In the genomic region with DNA sequence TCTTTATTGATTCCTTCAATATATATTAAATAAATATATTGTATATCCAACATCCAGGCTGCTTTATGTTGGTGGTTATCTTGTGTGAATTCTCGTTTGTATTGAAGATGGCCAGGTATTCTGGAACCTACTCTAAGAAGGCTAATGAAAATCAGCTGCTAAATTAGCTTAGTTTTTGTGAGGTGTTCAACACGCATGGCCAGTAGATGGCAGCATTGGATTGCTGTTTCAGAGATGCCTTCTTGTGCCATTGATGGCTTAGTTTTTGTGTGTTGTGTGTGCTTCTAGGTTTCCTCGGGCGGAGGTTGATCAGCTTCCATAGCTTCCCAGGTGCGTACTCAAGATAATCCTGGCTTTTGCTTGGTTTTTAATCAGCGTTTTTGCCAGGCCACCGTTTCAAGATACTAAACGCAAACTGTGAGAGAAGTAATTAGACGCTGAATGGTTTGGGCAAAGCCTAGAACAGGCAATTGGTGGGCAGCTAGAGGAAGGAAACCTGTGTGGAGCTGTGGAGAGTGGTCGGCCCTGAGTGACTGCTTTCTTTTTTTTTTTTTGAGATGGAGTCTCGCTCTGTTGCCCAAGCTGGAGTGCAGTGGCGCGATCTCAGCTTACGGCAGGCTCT, we compare ENCODE assay signal across 8 cellular contexts. TPM values are rescaled to one million over a fixed set of nuclear protein-coding genes. Genes with fewer than 3 reads are reported as not detected.
A peak's percentile ranks its signal among the peaks of the same experiment; 100 is the strongest.
DNase-seq lines count a peak whose midpoint lies in the region; ATAC-seq and TF ChIP-seq lines count a peak whose summit lies in the region.

No MANE protein-coding gene starts in this region.

- in situ Hi-C loops in HAP-1 (cut with MboI; ENCODE audit: low sequenced_read_pairs): loop anchor here (10.0 kb wide), 1 partner anchor 614 kb away; no protein-coding TSS in a partner anchor

- H3K9ac ChIP-seq in SU-DHL-6 (ENCODE audit: low read length): no peak overlapping the region
- peak overlapping the region; percentile 49 for H3K9ac ChIP-seq in rectal smooth muscle tissue (ENCODE audit: low read length)

- intact Hi-C loops in heart left ventricle (cut with DNase I): loop anchor here in 9 of 10 donors (2.0 to 10.0 kb wide), 12 partner anchors 52 to 624 kb away; partner anchors contain the start of gene ELF2 (in 3 of the 9)

- H3K9me2 ChIP-seq in SU-DHL-6 (replicated peaks; ENCODE audit: insufficient read depth, low read length): no peaks in the 10 kb centered on the region

- H3K27ac ChIP-seq in SU-DHL-6 (ENCODE audit: low read depth, low read length) (no peak overlapping the region), heart left ventricle (peak overlapping the region in 2 of 12 donors; percentile 90 to 93), rectal smooth muscle tissue (ENCODE audit: low read depth, low read length) (no peak overlapping the region)

- peak; percentile 71 for DNase-seq in GDM1 (lab: John Stamatoyannopoulos, UW)
- DNase-seq in HAP-1 (ENCODE audit: low spot score in 2 of 2): peak; percentile 75 to 83
- peak; percentile 90 for DNase-seq in NAMALWA (ENCODE audit: low spot score)
- peak; percentile 29 for DNase-seq in activated naive CD8-positive, alpha-beta T cell treated with anti-CD3 and anti-CD28 coated beads, Interleukin-2, amount 50 U/mL, for 16 hours (ENCODE audit: low read depth, low spot score)
- peak in 4 of 5 donors; percentile 63 to 75 (median 66) for DNase-seq in heart left ventricle
- DNase-seq in HK-2 (ENCODE audit: unreplicated experiment): no peak

- H3K27me3 ChIP-seq in HAP-1 (ENCODE audit: low read depth) (no peaks in the 10 kb centered on the region), SU-DHL-6 (ENCODE audit: low read length) (no peaks in the 10 kb centered on the region), heart left ventricle (no peaks in the 10 kb centered on the region), rectal smooth muscle tissue (ENCODE audit: control insufficient read depth, insufficient read depth, low read length) (no peaks in the 10 kb centered on the region)

- H3K9me3 ChIP-seq in HAP-1 (no peaks in the 10 kb centered on the region), SU-DHL-6 (ENCODE audit: insufficient read depth, low read length) (no peaks in the 10 kb centered on the region), heart left ventricle (no peaks in the 10 kb centered on the region)

- WGBS in heart left ventricle, 4 donors: 37 to 48% (median 42%) methylated on average over 14 of the region's 14 CpGs

- H3K4me3 ChIP-seq in HAP-1: no peak overlapping the region
- H3K4me3 ChIP-seq in SU-DHL-6 (ENCODE audit: insufficient read depth, low read length, poor library complexity, severe bottlenecking): no peak overlapping the region
- no peak overlapping the region for H3K4me3 ChIP-seq in heart left ventricle
- no peak overlapping the region for H3K4me3 ChIP-seq in rectal smooth muscle tissue (ENCODE audit: low read length)

- H3K79me2 ChIP-seq in SU-DHL-6 (ENCODE audit: insufficient read depth, low read length): peaks cover 81% of the 10 kb centered on the region

- H3K4me1 ChIP-seq in HAP-1 (peaks cover 2% of the 10 kb centered on the region; the same call in 1 of the 2 replicates), heart left ventricle (peaks cover 0 to 20% (median 11%) of the 10 kb centered on the region in 12 donors), rectal smooth muscle tissue (ENCODE audit: control insufficient read depth, insufficient read depth, low read length) (no peaks in the 10 kb centered on the region)

- H3K36me3 ChIP-seq in HAP-1 (replicated peaks) (peaks cover 4% of the 10 kb centered on the region), SU-DHL-6 (ENCODE audit: low read length) (no peaks in the 10 kb centered on the region), heart left ventricle (peaks cover 0 to 7% (median 0%) of the 10 kb centered on the region in 9 donors), rectal smooth muscle tissue (ENCODE audit: control insufficient read depth, insufficient read depth, low read length) (no peaks in the 10 kb centered on the region)

- H4K20me1 ChIP-seq in SU-DHL-6 (ENCODE audit: low read depth, low read length): no peaks in the 10 kb centered on the region

- peak in 3 of 4 donors; percentile 28 to 47 (median 33) for ATAC-seq in heart left ventricle

- TF ChIP-seq CTCF in SU-DHL-6 (IDR thresholded peaks at IDR 0.05; ENCODE audit: insufficient read depth, low read length, poor library complexity, severe bottlenecking) (peak; percentile 34), heart left ventricle (IDR thresholded peaks at IDR 0.05) (peak; percentile 61 to 87 (median 79))

- no peak overlapping the region for H3K4me2 ChIP-seq in SU-DHL-6 (ENCODE audit: low read depth, low read length, poor library complexity, severe bottlenecking)

- peaks cover 4% of the 10 kb centered on the region; the same call in 1 of the 2 replicates for H3F3A ChIP-seq in SU-DHL-6 (ENCODE audit: insufficient read depth)

- H2AFZ ChIP-seq in SU-DHL-6 (ENCODE audit: low read depth, low read length, severe bottlenecking): no peak overlapping the region

- no peak for TF ChIP-seq POLR2A in heart left ventricle (IDR thresholded peaks at IDR 0.05)

RNA-seq across cellular contexts. Expression of gene NOCT, which starts 15.1 kb away (rescaled TPM):
- total RNA-seq in heart left ventricle: 10 to 100 TPM in 3 of 9 donors, 1 to 10 TPM in 6; 6.1 to 16.8 (median 8.7) TPM
- polyA plus RNA-seq in heart left ventricle: 1 to 10 TPM; 3.1 to 5.4 TPM
